ENCODE assay signal across 14 cellular contexts in the genomic region with DNA sequence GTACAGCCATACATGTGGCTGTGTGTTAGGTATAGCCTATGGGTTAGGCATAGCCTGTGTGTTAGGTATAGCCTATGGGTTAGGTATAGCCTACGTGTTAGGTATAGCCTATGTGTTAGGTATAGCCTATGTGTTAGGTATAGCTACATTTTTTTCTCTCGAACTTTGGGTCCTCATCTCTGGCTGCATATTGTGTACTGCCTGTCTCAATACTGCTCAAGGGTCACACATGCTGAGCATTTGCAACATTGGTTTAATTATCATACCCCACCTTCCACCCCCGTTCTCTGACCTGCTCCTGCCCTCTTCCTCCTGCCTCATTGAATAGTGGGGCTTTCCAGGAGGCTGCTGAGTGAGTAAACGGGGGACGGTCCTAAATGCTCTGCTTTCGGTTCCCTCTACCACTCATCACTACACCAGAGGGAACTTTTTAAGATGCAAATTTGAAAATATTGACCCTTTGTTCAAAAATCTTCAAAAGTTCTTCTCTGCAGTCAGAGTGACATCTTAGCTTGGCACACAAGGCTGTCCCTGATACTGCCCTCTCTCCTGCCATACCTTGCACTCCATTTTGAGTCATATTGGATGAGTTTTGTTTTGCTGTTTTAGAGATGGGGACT. TPM values are rescaled to one million over a fixed set of nuclear protein-coding genes. Genes with fewer than 3 reads are reported as not detected.
DNase-seq lines count a peak whose midpoint lies in the region; ATAC-seq and TF ChIP-seq lines count a peak whose summit lies in the region.
"Had no signal": no experiment of that assay in that cellular context is flagged by ENCODE, and none has a peak within 500 bp of the region (broad histone marks: within the 10 kb centered on the region; RNA-seq: fewer than 3 reads in every experiment).

No MANE protein-coding gene starts in this region.

- DNase-seq in RPMI8226 (peak; percentile 32), EL (no peak), osteoblast (ENCODE audit: insufficient read length, low spot score, missing footprints) (no peak), substantia nigra (lab: John Stamatoyannopoulos, UW) (no peak)
- DNase-seq in stimulated activated CD4-positive, alpha-beta T cell treated with anti-CD3 and anti-CD28 coated beads, Interleukin-4, amount 100 ng/mL, for 1 hour = no peak
- DNase-seq: stimulated activated CD4-positive, alpha-beta T cell treated with anti-CD3 and anti-CD28 coated beads, Interleukin-2, amount 100 ng/mL, for 24 hours had no signal

- H3K4me2 ChIP-seq in osteoblast (ENCODE audit: insufficient read depth, low read length) = no peak overlapping the region
- H3K4me2 ChIP-seq: hepatocyte had no signal

- no peak overlapping the region for H3K27ac ChIP-seq in osteoblast (ENCODE audit: low read depth, low read length)
- H3K27ac ChIP-seq in substantia nigra (ENCODE audit: low read depth, low read length, poor library complexity, severe bottlenecking) = no peak overlapping the region
- H3K27ac ChIP-seq: hepatocyte had no signal

- H3K4me1 ChIP-seq in osteoblast (ENCODE audit: insufficient read depth, low read length) = no peaks in the 10 kb centered on the region

- no peak overlapping the region for H3K4me3 ChIP-seq in osteoblast (ENCODE audit: insufficient read depth, low read length)
- H3K4me3 ChIP-seq: hepatocyte had no signal

- TF ChIP-seq CTCF in osteoblast (IDR thresholded peaks at IDR 0.05; ENCODE audit: extremely low read depth, low read depth, low read length) = no peak

- H2AFZ ChIP-seq in osteoblast (ENCODE audit: low read length) = no peak overlapping the region
- H2AFZ ChIP-seq: hepatocyte had no signal

- ATAC-seq in GM18498 (IDR thresholded peaks at IDR 0.05; ENCODE audit: unreplicated experiment) (peak; percentile 98), GM19452 (IDR thresholded peaks at IDR 0.05; ENCODE audit: unreplicated experiment) (peak; percentile 92), HG02981 (IDR thresholded peaks at IDR 0.05; ENCODE audit: unreplicated experiment) (peak; percentile 95)
- ATAC-seq: Panc1 had no signal

- no peaks in the 10 kb centered on the region for H3K27me3 ChIP-seq in osteoblast (ENCODE audit: insufficient read depth, low read length)
- H3K27me3 ChIP-seq: hepatocyte had no signal

- H3K36me3 ChIP-seq in osteoblast (ENCODE audit: insufficient read depth, low read length) = no peaks in the 10 kb centered on the region

- no peaks in the 10 kb centered on the region for H4K20me1 ChIP-seq in osteoblast (ENCODE audit: insufficient read depth, low read length)

- no peaks in the 10 kb centered on the region for H3K9me3 ChIP-seq in osteoblast (ENCODE audit: low read depth, low read length)

- no peaks in the 10 kb centered on the region for H3K79me2 ChIP-seq in osteoblast (ENCODE audit: insufficient read depth, low read length)
- H3K79me2 ChIP-seq: hepatocyte had no signal

RNA-seq across cellular contexts. Expression of a gene that starts 17.8 kb away (rescaled TPM):
- total RNA-seq in osteoblast = not detected in 2 replicates
- total RNA-seq: chondrocyte; hepatocyte; HT1080; natural killer cell treated with Interleukin-12 subunit alpha and Interleukin-12 subunit beta and Interleukin-15 and Interleukin-18, amount 100 ng/mL, for 72 hours had no signal

RNA-seq across cellular contexts. Expression of a gene that starts 24.1 kb away (rescaled TPM):
- 0.36 and 0.59 TPM in 2 replicates for total RNA-seq in osteoblast
